In the genomic region with DNA sequence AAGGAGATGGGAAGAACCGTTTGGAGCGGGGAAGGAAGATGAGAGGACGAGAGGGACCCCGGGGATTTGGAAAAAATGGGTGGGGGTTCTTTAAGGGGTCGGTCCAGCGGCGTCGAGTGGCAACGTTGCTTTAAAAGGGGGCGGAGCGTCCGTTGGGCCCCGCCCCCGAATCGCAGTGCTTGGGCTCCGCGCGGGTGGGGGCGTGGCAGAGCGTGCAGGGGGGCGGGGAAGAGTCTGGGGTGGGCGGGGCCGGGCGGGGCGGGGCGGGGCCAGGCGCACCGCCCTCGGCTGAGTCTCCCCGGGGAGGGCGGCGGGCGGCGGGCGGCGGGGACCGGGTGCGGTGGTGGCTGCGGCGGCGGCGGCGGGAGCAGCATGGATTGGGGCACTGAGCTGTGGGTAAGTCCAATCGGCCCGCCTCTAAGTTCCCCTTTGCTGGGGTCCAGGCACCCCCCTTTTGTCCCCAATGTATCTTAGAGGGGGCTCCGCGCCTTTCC, we compare ENCODE assay signal across 8 cellular contexts.
DNase-seq lines count a peak whose midpoint lies in the region; TF ChIP-seq lines count a peak whose summit lies in the region.

A gene with protein sequence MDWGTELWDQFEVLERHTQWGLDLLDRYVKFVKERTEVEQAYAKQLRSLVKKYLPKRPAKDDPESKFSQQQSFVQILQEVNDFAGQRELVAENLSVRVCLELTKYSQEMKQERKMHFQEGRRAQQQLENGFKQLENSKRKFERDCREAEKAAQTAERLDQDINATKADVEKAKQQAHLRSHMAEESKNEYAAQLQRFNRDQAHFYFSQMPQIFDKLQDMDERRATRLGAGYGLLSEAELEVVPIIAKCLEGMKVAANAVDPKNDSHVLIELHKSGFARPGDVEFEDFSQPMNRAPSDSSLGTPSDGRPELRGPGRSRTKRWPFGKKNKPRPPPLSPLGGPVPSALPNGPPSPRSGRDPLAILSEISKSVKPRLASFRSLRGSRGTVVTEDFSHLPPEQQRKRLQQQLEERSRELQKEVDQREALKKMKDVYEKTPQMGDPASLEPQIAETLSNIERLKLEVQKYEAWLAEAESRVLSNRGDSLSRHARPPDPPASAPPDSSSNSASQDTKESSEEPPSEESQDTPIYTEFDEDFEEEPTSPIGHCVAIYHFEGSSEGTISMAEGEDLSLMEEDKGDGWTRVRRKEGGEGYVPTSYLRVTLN (plus strand): TSS at position 291 of the 494 bp plus-strand sequence. CDS start 82 bp downstream, at position 373.

- no peak for TF ChIP-seq CTCF in 22Rv1 (IDR thresholded peaks at IDR 0.05)
- TF ChIP-seq CTCF in epithelial cell of esophagus (IDR thresholded peaks at IDR 0.05; ENCODE audit: insufficient read depth, low read depth, low read length, missing control alignments) = no peak

- peak within 1 kb of the TSS; percentile 83 for H3K27ac ChIP-seq in 22Rv1

- DNase-seq in GOT3 (lab: John Stamatoyannopoulos, UW) (peak; percentile 32), NOMO-1 treated with dmso at 0.1 percent for 144 hours (lab: John Stamatoyannopoulos, UW; ENCODE audit: unreplicated experiment) (peak; percentile 54), activated T-cell treated with anti-CD3 and anti-CD28 coated beads for 4 hours (peak; percentile 73), epithelial cell of esophagus (ENCODE audit: low read depth) (peak; percentile 78), midbrain (lab: John Stamatoyannopoulos, UW) (peak; percentile 87), GF-D8 (lab: John Stamatoyannopoulos, UW) (no peak)
- DNase-seq in stimulated activated CD8-positive, alpha-beta memory T cell treated with anti-CD3 and anti-CD28 coated beads, Interleukin-15, amount 100 ng/mL, for 4 hours (ENCODE audit: low read depth in 2 of 2) = peak; percentile 50 to 69

- H3K4me3 ChIP-seq in epithelial cell of esophagus (ENCODE audit: low read length) = peak within 1 kb of the TSS; percentile 81
